30 cellular contexts compared by ENCODE assay signal in genomic region chr3:194946091-194946490, GRCh38.
"Had no signal": no experiment of that assay in that cellular context is flagged by ENCODE, and none has a peak within 500 bp of the region (broad histone marks: within the 10 kb centered on the region; RNA-seq: fewer than 3 reads in every experiment).

No MANE protein-coding gene starts in this region.

- H3K9me3 Mint-ChIP-seq: activated CD4-positive, alpha-beta memory T cell treated with anti-CD3 and anti-CD28 coated beads, Interleukin-2, amount 10 ng/mL, durations not matched to agents 7 days and 5 days; activated CD4-positive, alpha-beta T cell treated with anti-CD3 and anti-CD28 coated beads, Interleukin-2, amount 10 ng/mL, durations not matched to agents 7 days and 5 days; central memory CD8-positive, alpha-beta T cell had no signal

- H3K4me1 ChIP-seq: foreskin keratinocyte, gastrocnemius medialis had no signal

- H3K4me3 ChIP-seq: coronary artery, esophagus muscularis mucosa, gastrocnemius medialis, heart right ventricle, hepatocyte had no signal

- H3K79me2 ChIP-seq: hepatocyte had no signal

- H3K27me3 Mint-ChIP-seq: activated CD4-positive, alpha-beta T cell treated with anti-CD3 and anti-CD28 coated beads, Interleukin-2, amount 10 ng/mL, durations not matched to agents 7 days and 5 days had no signal

- H3K4me1 Mint-ChIP-seq: activated CD4-positive, alpha-beta memory T cell treated with anti-CD3 and anti-CD28 coated beads, Interleukin-2, amount 10 ng/mL, durations not matched to agents 7 days and 5 days; activated CD4-positive, alpha-beta T cell treated with anti-CD3 and anti-CD28 coated beads, Interleukin-2, amount 10 ng/mL, durations not matched to agents 7 days and 5 days had no signal

- DNase-seq: activated CD4-positive, alpha-beta memory T cell treated with anti-CD3 and anti-CD28 coated beads, Interleukin-2, amount 10 ng/mL, durations not matched to agents 7 days and 5 days; activated CD4-positive, alpha-beta T cell treated with anti-CD3 and anti-CD28 coated beads for 1 hour; activated CD4-positive, alpha-beta T cell treated with anti-CD3 and anti-CD28 coated beads for 4 hours; activated CD4-positive, alpha-beta T cell treated with anti-CD3 and anti-CD28 coated beads, Interleukin-2, amount 10 ng/mL, durations not matched to agents 7 days and 5 days; activated CD4-positive, alpha-beta T cell treated with anti-CD3 and anti-CD28 coated beads, Interleukin-2, amount 50 U/mL, for 4 hours; activated CD8-positive, alpha-beta memory T cell treated with anti-CD3 and anti-CD28 coated beads, Interleukin-2, amount 50 U/mL, for 48 hours; activated gamma-delta T cell; activated naive CD4-positive, alpha-beta T cell treated with anti-CD3 and anti-CD28 coated beads, Interleukin-2, amount 50 U/mL, for 16 hours; activated naive CD4-positive, alpha-beta T cell treated with Interleukin-2 at 50 U/mL for 16 hours; activated T-cell treated with anti-CD3 and anti-CD28 coated beads for 4 hours; activated T-cell treated with anti-CD3 and anti-CD28 coated beads, Interleukin-2, amount 50 U/mL, for 24 hours; activated T-cell treated with anti-CD3 and anti-CD28 coated beads, Interleukin-2, amount 50 U/mL, for 72 hours; amniotic stem cell; anterior cingulate cortex; brain microvascular endothelial cell; dermis blood vessel endothelial cell; effector CD4-positive, alpha-beta T cell; effector memory CD8-positive, alpha-beta T cell; erythroblast; foreskin keratinocyte; gastrocnemius medialis; heart right ventricle; T-helper 2 cell had no signal

- H3K27ac ChIP-seq: brain microvascular endothelial cell, coronary artery, esophagus muscularis mucosa, foreskin keratinocyte, gastrocnemius medialis, heart right ventricle, hepatocyte, VCaP had no signal

- H2AFZ ChIP-seq: hepatocyte had no signal

- H3K27ac Mint-ChIP-seq: activated CD4-positive, alpha-beta memory T cell treated with anti-CD3 and anti-CD28 coated beads, Interleukin-2, amount 10 ng/mL, durations not matched to agents 7 days and 5 days; activated CD4-positive, alpha-beta T cell treated with anti-CD3 and anti-CD28 coated beads, Interleukin-2, amount 10 ng/mL, durations not matched to agents 7 days and 5 days; activated naive CD8-positive, alpha-beta T cell; activated T-cell treated with anti-CD3 and anti-CD28 coated beads, Interleukin-2, amount 50 U/mL, for 24 hours; activated T-cell treated with anti-CD3 and anti-CD28 coated beads, Interleukin-2, amount 50 U/mL, for 72 hours; WTC11 had no signal

- H3K36me3 ChIP-seq: brain microvascular endothelial cell, esophagus muscularis mucosa, gastrocnemius medialis, heart right ventricle had no signal

- ATAC-seq: activated T-cell treated with anti-CD3 and anti-CD28 coated beads, Interleukin-2, amount 50 U/mL, for 72 hours; effector memory CD8-positive, alpha-beta T cell; foreskin keratinocyte; gastrocnemius medialis; heart right ventricle had no signal

- H3K9me3 ChIP-seq: gastrocnemius medialis had no signal

- H3K4me2 ChIP-seq: hepatocyte had no signal

- H3K27me3 ChIP-seq: brain microvascular endothelial cell, esophagus muscularis mucosa, foreskin keratinocyte, gastrocnemius medialis, heart right ventricle, hepatocyte had no signal

- H3K4me3 Mint-ChIP-seq: activated CD4-positive, alpha-beta memory T cell treated with anti-CD3 and anti-CD28 coated beads, Interleukin-2, amount 10 ng/mL, durations not matched to agents 7 days and 5 days; activated CD4-positive, alpha-beta T cell treated with anti-CD3 and anti-CD28 coated beads, Interleukin-2, amount 10 ng/mL, durations not matched to agents 7 days and 5 days; activated naive CD8-positive, alpha-beta T cell; activated T-cell treated with anti-CD3 and anti-CD28 coated beads, Interleukin-2, amount 50 U/mL, for 24 hours; activated T-cell treated with anti-CD3 and anti-CD28 coated beads, Interleukin-2, amount 50 U/mL, for 72 hours; central memory CD8-positive, alpha-beta T cell; effector memory CD8-positive, alpha-beta T cell; WTC11 had no signal
